In genomic region chr22:45187891-45188290, GRCh38 we compare ENCODE assay signal across 20 cellular contexts. TPM values are rescaled to one million over a fixed set of nuclear protein-coding genes. Genes with fewer than 3 reads are reported as not detected.
DNase-seq lines count a peak whose midpoint lies in the region; ATAC-seq and TF ChIP-seq lines count a peak whose summit lies in the region.
"Had no signal": no experiment of that assay in that cellular context is flagged by ENCODE, and none has a peak within 500 bp of the region (broad histone marks: within the 10 kb centered on the region; RNA-seq: fewer than 3 reads in every experiment).

No MANE protein-coding gene starts in this region.

- intact Hi-C loops in Right ventricle myocardium inferior (cut with DNase I): no loop called here

- H3K9me3 Mint-ChIP-seq in endodermal cell: no peaks in the 10 kb centered on the region
- no peaks in the 10 kb centered on the region for H3K9me3 Mint-ChIP-seq in naive thymus-derived CD8-positive, alpha-beta T cell
- H3K9me3 Mint-ChIP-seq: H9, IgD-negative memory B cell had no signal

- POLR2A ChIA-PET in naive thymus-derived CD8-positive, alpha-beta T cell (lab: Charles Lee): no interaction called here

- no peak overlapping the region for H3K4me3 Mint-ChIP-seq in endodermal cell
- H3K4me3 Mint-ChIP-seq in naive thymus-derived CD8-positive, alpha-beta T cell: no peak overlapping the region
- H3K4me3 Mint-ChIP-seq: H9, IgD-negative memory B cell had no signal

- ATAC-seq in naive thymus-derived CD8-positive, alpha-beta T cell: no peak
- ATAC-seq in Right ventricle myocardium inferior: no peak
- ATAC-seq: A549, PC-3 had no signal

- peak overlapping the region; percentile 97 for H3K27ac ChIP-seq in 22Rv1
- 0 out of 2 replicates have a peak overlapping the region, but pooled peaks have one; percentile 3 for H3K27ac ChIP-seq in HL-60 (replicated peaks)
- H3K27ac ChIP-seq in endodermal cell (ENCODE audit: low read depth, low read length): no peak overlapping the region
- H3K27ac ChIP-seq: A549 had no signal

- H3K4me3 ChIP-seq in HL-60 (replicated peaks; ENCODE audit: insufficient read depth, low read length) (no peak overlapping the region), endodermal cell (ENCODE audit: low read length) (no peak overlapping the region)
- H3K4me3 ChIP-seq: A549 had no signal

- H3K27me3 Mint-ChIP-seq in endodermal cell (ENCODE audit: insufficient read depth): no peaks in the 10 kb centered on the region
- no peaks in the 10 kb centered on the region for H3K27me3 Mint-ChIP-seq in naive thymus-derived CD8-positive, alpha-beta T cell
- H3K27me3 Mint-ChIP-seq: IgD-negative memory B cell had no signal

- H3K27me3 ChIP-seq in HL-60 (ENCODE audit: insufficient read depth, poor library complexity, severe bottlenecking) (no peaks in the 10 kb centered on the region), endodermal cell (ENCODE audit: control insufficient read depth, insufficient read depth, low read length, poor library complexity, severe bottlenecking) (no peaks in the 10 kb centered on the region)

- DNase-seq in HL-60 (ENCODE audit: low read depth in 1 of 2, low spot score in 1 of 2): no peak
- DNase-seq in endodermal cell: no peak
- DNase-seq in naive thymus-derived CD8-positive, alpha-beta T cell: no peak
- DNase-seq in Right ventricle myocardium inferior (ENCODE audit: missing footprints): no peak
- DNase-seq in activated effector memory CD4-positive, alpha-beta T cell treated with Interleukin-2 at 50 U/mL for 16 hours: no peak
- DNase-seq in HT-29 (ENCODE audit: low spot score): no peak
- no peak for DNase-seq in Ammon's horn (ENCODE audit: low spot score)
- DNase-seq: C1 segment of cervical spinal cord, Caco-2, EL, H9, NCI-H1417, NCI-H187 treated with DMSO at 0.1 percent for 48 hours, NCI-H2171, NCI-H446 treated with DMSO at 0.1 percent for 48 hours, NCI-H748 treated with DMSO at 0.1 percent for 48 hours, PC-3 had no signal

- H3K36me3 ChIP-seq in endodermal cell (ENCODE audit: control insufficient read depth, insufficient read depth, low read length): peaks cover 42% of the 10 kb centered on the region

- peaks cover 39% of the 10 kb centered on the region for H3K36me3 Mint-ChIP-seq in endodermal cell (ENCODE audit: low read depth)
- peaks cover 0 to 51% (median 3%) of the 10 kb centered on the region in 3 donors for H3K36me3 Mint-ChIP-seq in naive thymus-derived CD8-positive, alpha-beta T cell

- TF ChIP-seq CTCF in 22Rv1 (IDR thresholded peaks at IDR 0.05): no peak
- TF ChIP-seq CTCF in HL-60 (IDR thresholded peaks at IDR 0.05; ENCODE audit: insufficient read depth, low read length): no peak
- TF ChIP-seq CTCF in endodermal cell (conservative IDR thresholded peaks at IDR 0.05): no peak

- peak overlapping the region; percentile 8 for H3K27ac Mint-ChIP-seq in endodermal cell
- peak overlapping the region in 7 of 10 donors; percentile 15 to 73 (median 57) for H3K27ac Mint-ChIP-seq in naive thymus-derived CD8-positive, alpha-beta T cell

- no peak overlapping the region for H3K9ac ChIP-seq in endodermal cell (ENCODE audit: extremely low read depth, low read length, poor library complexity, severe bottlenecking)

- 91 to 100% methylated on average over 3 to 4 of the region's 4 CpGs for WGBS in endodermal cell (ENCODE audit: insufficient coverage in 1 of 2, insufficient read length in 1 of 2), 2 experiments

- H3K4me1 ChIP-seq in endodermal cell (ENCODE audit: control insufficient read depth, insufficient read depth, low read length): peaks cover 7% of the 10 kb centered on the region
- H3K4me1 ChIP-seq: A549 had no signal

- H3K4me1 Mint-ChIP-seq in endodermal cell: peaks cover 8% of the 10 kb centered on the region
- peaks cover 5 to 10% (median 7%) of the 10 kb centered on the region in 4 donors for H3K4me1 Mint-ChIP-seq in naive thymus-derived CD8-positive, alpha-beta T cell
- H3K4me1 Mint-ChIP-seq: IgD-negative memory B cell had no signal

- H3K9me3 ChIP-seq in endodermal cell (ENCODE audit: control insufficient read depth, low read length): no peaks in the 10 kb centered on the region
- H3K9me3 ChIP-seq: A549, Caco-2 had no signal

RNA-seq across cellular contexts. Expression of gene NUP50, which starts 24.2 kb away (rescaled TPM):
- total RNA-seq in endodermal cell: 100 to 1,000 TPM; 101 to 115 TPM
- 55.1 TPM for polyA plus RNA-seq in endodermal cell (2013, experiment 1 of 2)
- 52.5 TPM for polyA plus RNA-seq in endodermal cell (2013, experiment 2 of 2)
- 100 to 1,000 TPM; 103 to 111 TPM for total RNA-seq in naive thymus-derived CD8-positive, alpha-beta T cell
- polyA plus RNA-seq in naive thymus-derived CD8-positive, alpha-beta T cell: 10 to 100 TPM; 45.2 to 73.1 (median 46.9) TPM
- total RNA-seq in Right ventricle myocardium inferior: 15.2 TPM
- total RNA-seq in HT-29 (2014; rRNA removed; shearing (Covaris generic)): 70.9 and 121 TPM in 2 replicates

RNA-seq across cellular contexts. Expression of gene KIAA0930, which starts 52.8 kb away (rescaled TPM):
- total RNA-seq in endodermal cell: 10 to 100 TPM; 36.2 to 47.8 TPM
- polyA plus RNA-seq in endodermal cell (2013, experiment 1 of 2): 38.3 TPM
- 36.4 TPM for polyA plus RNA-seq in endodermal cell (2013, experiment 2 of 2)
- 10 to 100 TPM; 28.5 to 29.1 TPM for total RNA-seq in naive thymus-derived CD8-positive, alpha-beta T cell
- polyA plus RNA-seq in naive thymus-derived CD8-positive, alpha-beta T cell: 1 to 10 TPM in 2 of 3 donors, under 1 TPM in 1; 0.87 to 2.9 (median 2.6) TPM
- total RNA-seq in Right ventricle myocardium inferior: 22.3 TPM
- 43.2 and 49.0 TPM in 2 replicates for total RNA-seq in HT-29 (2014; rRNA removed; shearing (Covaris generic))
